14 cellular contexts compared by ENCODE assay signal in the genomic region with DNA sequence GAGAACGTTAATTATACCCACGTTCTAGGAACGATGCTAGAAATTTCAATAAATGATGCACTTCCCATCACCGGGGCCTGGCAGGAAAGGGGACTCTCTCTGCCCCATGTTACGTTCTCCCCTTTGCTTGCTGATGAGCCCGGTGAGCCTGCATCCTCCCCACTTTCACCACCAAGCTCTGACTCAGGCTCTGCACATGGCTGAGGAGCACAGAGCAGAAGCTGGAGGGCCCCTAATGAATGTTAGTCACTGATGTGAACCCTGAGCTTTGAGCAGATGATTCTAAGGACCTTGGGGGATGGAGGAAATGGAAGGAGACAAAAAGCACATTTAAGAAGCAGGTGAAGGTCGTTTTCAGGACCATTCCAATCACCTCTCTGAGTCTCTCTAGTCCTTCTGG.
DNase-seq lines count a peak whose midpoint lies in the region; ATAC-seq, FAIRE-seq and TF ChIP-seq lines count a peak whose summit lies in the region.
"Had no signal": no experiment of that assay in that cellular context is flagged by ENCODE, and none has a peak within 500 bp of the region (broad histone marks: within the 10 kb centered on the region; RNA-seq: fewer than 3 reads in every experiment).

No MANE protein-coding gene starts in this region.

- H4K91ac ChIP-seq in H1 (replicated peaks; ENCODE audit: insufficient read length, low read length): no peak overlapping the region

- ATAC-seq in activated T-cell treated with anti-CD3 and anti-CD28 coated beads, Interleukin-2, amount 50 U/mL, for 4 hours: peak; percentile 40 to 41
- peak; percentile 52 for ATAC-seq in stimulated activated naive CD8-positive, alpha-beta T cell treated with anti-CD3 and anti-CD28 coated beads, Interleukin-15, Interleukin-2, amounts not matched to agents 100 U/mL and 50 U/mL, for 24 hours
- no peak for ATAC-seq in stimulated activated naive CD8-positive, alpha-beta T cell treated with anti-CD3 and anti-CD28 coated beads, Interleukin-15, amount 100 ng/mL, for 72 hours
- no peak for ATAC-seq in body of pancreas
- ATAC-seq: A549, GM12878 had no signal

- no peaks in the 10 kb centered on the region for H3K79me1 ChIP-seq in H1 (ENCODE audit: low read depth, low read length)

- H3K4ac ChIP-seq in H1 (replicated peaks; ENCODE audit: insufficient read length, low read depth, low read length): no peak overlapping the region

- no peaks in the 10 kb centered on the region; a peak in 1 of 4 replicates for H3K9me3 ChIP-seq in H1 (ENCODE audit: insufficient read depth in 2 of 2, low read depth in 1 of 2, low read length in 1 of 2)
- H3K9me3 ChIP-seq in body of pancreas: no peaks in the 10 kb centered on the region
- H3K9me3 ChIP-seq: A549, BE2C, HAP-1 had no signal

- H3K79me2 ChIP-seq in H1 (ENCODE audit: control insufficient read depth in 1 of 2, insufficient read depth in 2 of 2, low read length in 2 of 2): no peaks in the 10 kb centered on the region

- DNase-seq in activated T-cell treated with anti-CD3 and anti-CD28 coated beads, Interleukin-2, amount 50 U/mL, for 4 hours: no peak
- no peak for DNase-seq in activated T-cell treated with anti-CD3 and anti-CD28 coated beads, Interleukin-2, amount 50 U/mL, for 1 hour
- no peak for DNase-seq in stimulated activated naive CD8-positive, alpha-beta T cell treated with anti-CD3 and anti-CD28 coated beads, Interleukin-15, Interleukin-2, amounts not matched to agents 100 U/mL and 50 U/mL, for 24 hours
- no peak for DNase-seq in stimulated activated naive CD8-positive, alpha-beta T cell treated with anti-CD3 and anti-CD28 coated beads, Interleukin-15, amount 100 ng/mL, for 72 hours
- no peak for DNase-seq in H1 (ENCODE audit: low read depth in 1 of 2, low spot score in 2 of 2)
- DNase-seq in body of pancreas: no peak
- DNase-seq: BE2C; CD4-positive, alpha-beta memory T cell; DMS79; GOT3 had no signal

- no peak overlapping the region for H2BK5ac ChIP-seq in H1 (ENCODE audit: low read depth, low read length)

- no peak for FAIRE-seq in H1 (lab: Jason Lieb, UNC)
- FAIRE-seq: A549, GM12878 had no signal

- H4K8ac ChIP-seq in H1 (ENCODE audit: extremely low read depth, insufficient read depth, low read length): no peak overlapping the region

- H3K9me3 Mint-ChIP-seq in activated T-cell treated with anti-CD3 and anti-CD28 coated beads, Interleukin-2, amount 50 U/mL, for 4 hours: no peaks in the 10 kb centered on the region
- H3K9me3 Mint-ChIP-seq in stimulated activated naive CD8-positive, alpha-beta T cell treated with anti-CD3 and anti-CD28 coated beads, Interleukin-15, amount 100 ng/mL, for 72 hours: no peaks in the 10 kb centered on the region

- no peak overlapping the region for H3K14ac ChIP-seq in H1 (ENCODE audit: insufficient read length)

- H3K27me3 ChIP-seq in H1 (replicated peaks in 1 of 4; ENCODE audit: control insufficient read depth in 3 of 4, extremely low read depth in 1 of 4, insufficient read depth in 3 of 4, low read length in 3 of 4): no peaks in the 10 kb centered on the region
- no peaks in the 10 kb centered on the region for H3K27me3 ChIP-seq in body of pancreas
- H3K27me3 ChIP-seq: BE2C had no signal

- no peak overlapping the region for H2BK15ac ChIP-seq in H1 (ENCODE audit: low read length)

- POLR2A ChIA-PET in H1 (lab: Charles Lee; ENCODE audit: partially characterized antibody): no interaction called here

- H2BK12ac ChIP-seq in H1 (ENCODE audit: low read depth, low read length): no peak overlapping the region

- no peak for TF ChIP-seq RAD21 in H1 (IDR thresholded peaks at IDR 0.05 in 1 of 2, conservative IDR thresholded peaks at IDR 0.05 in 1 of 2; ENCODE audit: low read depth in 2 of 2, low read length in 2 of 2)

- H3K4me1 ChIP-seq in H1 (replicated peaks in 1 of 4; ENCODE audit: control insufficient read depth in 3 of 4, insufficient read depth in 4 of 4, low read length in 3 of 4): no peaks in the 10 kb centered on the region
- H3K4me1 ChIP-seq in body of pancreas: no peaks in the 10 kb centered on the region
- H3K4me1 ChIP-seq: A549, BE2C had no signal

- no peaks in the 10 kb centered on the region; a peak in 1 of 8 replicates for H3K36me3 ChIP-seq in H1 (ENCODE audit: control insufficient read depth in 2 of 4, insufficient read depth in 4 of 4, low read length in 3 of 4)
- no peaks in the 10 kb centered on the region for H3K36me3 ChIP-seq in body of pancreas (replicated peaks in 1 of 2; ENCODE audit: insufficient read depth in 1 of 2, low read depth in 2 of 2)
- H3K36me3 ChIP-seq: BE2C, HAP-1 had no signal

- H2BK120ac ChIP-seq in H1 (replicated peaks; ENCODE audit: low read depth, low read length): no peak overlapping the region

- H3K36me3 Mint-ChIP-seq in activated T-cell treated with anti-CD3 and anti-CD28 coated beads, Interleukin-2, amount 50 U/mL, for 4 hours (ENCODE audit: insufficient read depth): no peaks in the 10 kb centered on the region
- H3K36me3 Mint-ChIP-seq: CD4-positive, alpha-beta memory T cell had no signal

- H3K4me3 ChIP-seq in H1 (ENCODE audit: extremely low read depth in 1 of 4, insufficient read depth in 2 of 4, low read depth in 3 of 4, low read length in 4 of 4) (no peak overlapping the region), body of pancreas (no peak overlapping the region)
- H3K4me3 ChIP-seq: A549, GM12878, HAP-1 had no signal

- TF ChIP-seq CTCF in H1 (IDR thresholded peaks at IDR 0.05; ENCODE audit: control extremely low read depth in 1 of 3, insufficient read depth in 1 of 3, low read depth in 1 of 3, low read length in 3 of 3): no peak
- no peak for TF ChIP-seq CTCF in body of pancreas (IDR thresholded peaks at IDR 0.05)

- no peak overlapping the region for H3K27ac Mint-ChIP-seq in stimulated activated naive CD8-positive, alpha-beta T cell treated with anti-CD3 and anti-CD28 coated beads, Interleukin-15, amount 100 ng/mL, for 72 hours
- H3K27ac Mint-ChIP-seq: CD4-positive, alpha-beta memory T cell had no signal

- H3K18ac ChIP-seq in H1 (ENCODE audit: extremely low read depth, low read length): no peak overlapping the region

- no peaks in the 10 kb centered on the region for H4K20me1 ChIP-seq in H1 (replicated peaks in 1 of 2; ENCODE audit: control insufficient read depth in 1 of 2, insufficient read depth in 2 of 2, low read length in 2 of 2)

- CTCF ChIA-PET in H1 (lab: Charles Lee; ENCODE audit: partially characterized antibody): interaction anchor here (0.9 kb wide), 1 partner anchor 15 kb away, joined by 3 read pairs; no protein-coding TSS in a partner anchor

- no peaks in the 10 kb centered on the region for H3K27me3 Mint-ChIP-seq in activated T-cell treated with anti-CD3 and anti-CD28 coated beads, Interleukin-2, amount 50 U/mL, for 4 hours (ENCODE audit: low read depth)
- H3K27me3 Mint-ChIP-seq in stimulated activated naive CD8-positive, alpha-beta T cell treated with anti-CD3 and anti-CD28 coated beads, Interleukin-15, amount 100 ng/mL, for 72 hours: no peaks in the 10 kb centered on the region
- H3K27me3 Mint-ChIP-seq: CD4-positive, alpha-beta memory T cell had no signal

- 91% methylated on average over 6 of the region's 7 CpGs; no CpG with 5 or more reads in 1 of the 2 experiments for WGBS in H1 (ENCODE audit: extremely low coverage in 1 of 2, insufficient coverage in 1 of 2, insufficient read length in 1 of 2, insufficient replicate concordance in 2 of 2, low coverage in 1 of 2, low lambda C conversion rate in 2 of 2, missing lambda C conversion rate in 1 of 2), 2 experiments
- WGBS in body of pancreas, 2 donors: 68 to 76% methylated on average over 7 of the region's 7 CpGs

- no peak overlapping the region for H2BK20ac ChIP-seq in H1 (ENCODE audit: low read length)

- H3K4me2 ChIP-seq in H1 (ENCODE audit: insufficient read depth in 1 of 2, low read depth in 2 of 2, low read length in 2 of 2): no peak overlapping the region
- H3K4me2 ChIP-seq: A549 had no signal

- H3K4me3 Mint-ChIP-seq in activated T-cell treated with anti-CD3 and anti-CD28 coated beads, Interleukin-2, amount 50 U/mL, for 4 hours: no peak overlapping the region
- H3K4me3 Mint-ChIP-seq in stimulated activated naive CD8-positive, alpha-beta T cell treated with anti-CD3 and anti-CD28 coated beads, Interleukin-15, amount 100 ng/mL, for 72 hours: no peak overlapping the region
- H3K4me3 Mint-ChIP-seq: CD4-positive, alpha-beta memory T cell had no signal

- H3K56ac ChIP-seq in H1 (replicated peaks; ENCODE audit: insufficient read length, low read depth, low read length): no peak overlapping the region

- no peak overlapping the region for H2AK5ac ChIP-seq in H1 (ENCODE audit: low read depth, low read length)

- no peak overlapping the region for H4K5ac ChIP-seq in H1 (ENCODE audit: insufficient read length, low read depth, low read length)

- intact Hi-C loops in body of pancreas (cut with DNase I): no loop called here

- H2AFZ ChIP-seq in H1 (ENCODE audit: low read length): no peak overlapping the region

- no peak for TF ChIP-seq POLR2A in H1 (IDR thresholded peaks at IDR 0.05; ENCODE audit: control extremely low read depth in 1 of 2, low read depth in 2 of 2, low read length in 2 of 2)
- no peak for TF ChIP-seq POLR2A in body of pancreas (IDR thresholded peaks at IDR 0.05)

- no peak overlapping the region for H3K27ac ChIP-seq in H1 (ENCODE audit: low read depth, low read length)
- H3K27ac ChIP-seq in body of pancreas: no peak overlapping the region
- H3K27ac ChIP-seq: A549, C4-2B had no signal

- H3K4me1 Mint-ChIP-seq in activated T-cell treated with anti-CD3 and anti-CD28 coated beads, Interleukin-2, amount 50 U/mL, for 4 hours (ENCODE audit: low read depth): no peaks in the 10 kb centered on the region
- H3K4me1 Mint-ChIP-seq in stimulated activated naive CD8-positive, alpha-beta T cell treated with anti-CD3 and anti-CD28 coated beads, Interleukin-15, amount 100 ng/mL, for 72 hours: no peaks in the 10 kb centered on the region

- no peak overlapping the region for H3K23ac ChIP-seq in H1 (ENCODE audit: insufficient read length)

- no peaks in the 10 kb centered on the region for H3K23me2 ChIP-seq in H1 (ENCODE audit: low read depth, low read length)

- TF ChIP-seq EP300 in H1 (IDR thresholded peaks at IDR 0.05; ENCODE audit: borderline replicate concordance in 1 of 2, low read depth in 2 of 2, low read length in 2 of 2): no peak

- no peak overlapping the region for H3K9ac ChIP-seq in H1 (replicated peaks in 1 of 4; ENCODE audit: extremely low read depth in 1 of 4, low read depth in 3 of 4, low read length in 3 of 4)

TF ChIP-seq in H1, 55 proteins besides CTCF, POLR2A, EP300 and RAD21:
- TF ChIP-seq MAFK (IDR thresholded peaks at IDR 0.05; ENCODE audit: low read depth, low read length) (no peak), BRCA1 (IDR thresholded peaks at IDR 0.05; ENCODE audit: low read depth, low read length) (no peak), PHF8 (conservative IDR thresholded peaks at IDR 0.05; ENCODE audit: low read depth, low read length) (0 out of 2 replicates have a peak, but pooled peaks have one; percentile 19)

Comparison
In these comparisons a context has a peak if more than half of its experiments do, and no peak if none do; other contexts are left out.
1. ATAC-seq: peak in activated T-cell treated with anti-CD3 and anti-CD28 coated beads, Interleukin-2, amount 50 U/mL, for 4 hours (2 of 2) and stimulated activated naive CD8-positive, alpha-beta T cell treated with anti-CD3 and anti-CD28 coated beads, Interleukin-15, Interleukin-2, amounts not matched to agents 100 U/mL and 50 U/mL, for 24 hours (single experiment); none in stimulated activated naive CD8-positive, alpha-beta T cell treated with anti-CD3 and anti-CD28 coated beads, Interleukin-15, amount 100 ng/mL, for 72 hours (single experiment) and body of pancreas (single experiment).